Comparison of ENCODE assay signal across 15 cellular contexts in the genomic region with DNA sequence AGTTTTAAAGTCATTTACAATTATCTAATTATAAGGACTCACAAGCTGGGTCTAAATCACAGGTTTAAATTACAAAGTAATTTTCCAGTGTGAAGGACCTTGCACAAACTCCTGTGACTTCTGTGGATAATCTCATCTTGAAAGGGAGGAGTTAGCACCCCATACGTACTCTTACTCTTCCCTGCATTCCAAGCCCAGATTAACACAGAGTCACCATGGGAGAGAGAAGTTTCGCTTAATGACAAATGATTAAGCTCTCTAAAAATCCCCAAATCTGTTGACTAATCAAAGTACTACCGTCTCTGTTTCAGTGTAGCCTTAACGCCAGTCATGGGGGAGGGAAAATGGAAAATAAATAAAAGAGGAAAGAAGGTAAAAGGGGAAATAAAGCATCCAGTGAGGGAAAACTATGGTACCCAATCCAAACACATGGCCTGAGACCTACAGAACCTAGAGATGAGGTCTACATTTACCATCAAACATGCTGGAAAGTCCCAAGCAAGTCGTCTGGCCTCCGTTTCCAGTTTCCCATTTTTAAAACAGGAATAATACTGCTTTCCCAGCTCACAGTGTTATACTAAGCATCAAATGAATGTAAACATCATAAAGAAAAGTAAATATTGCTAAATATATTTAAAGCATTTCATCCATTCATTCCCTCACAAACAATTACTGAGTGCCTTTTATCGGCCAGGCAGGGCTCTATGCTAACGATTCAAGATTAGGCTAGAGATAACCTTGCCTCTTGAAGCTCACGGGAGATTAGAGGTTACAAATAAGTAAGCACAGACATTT.
"Had no signal": no experiment of that assay in that cellular context is flagged by ENCODE, and none has a peak within 500 bp of the region (broad histone marks: within the 10 kb centered on the region; RNA-seq: fewer than 3 reads in every experiment).

No MANE protein-coding gene starts in this region.

- H3K9me3 Mint-ChIP-seq: activated B cell treated with CpG ODN at 0.5 μM for 24 hours; activated CD4-positive, alpha-beta T cell treated with anti-CD3 and anti-CD28 coated beads, Interleukin-2, amount 10 ng/mL, durations not matched to agents 24 days and 14 days; activated naive CD4-positive, alpha-beta T cell treated with anti-CD3 and anti-CD28 coated beads for 36 hours had no signal

- H3K27ac ChIP-seq: cardiac muscle cell, right atrium auricular region had no signal

- H3K9me3 ChIP-seq: right atrium auricular region had no signal

- H3K4me3 ChIP-seq: cardiac muscle cell, right atrium auricular region had no signal

- H3K4me1 ChIP-seq: right atrium auricular region had no signal

- H3K36me3 ChIP-seq: cardiac muscle cell, right atrium auricular region had no signal

- H3K4me3 Mint-ChIP-seq: activated B cell treated with CpG ODN at 0.5 μM for 24 hours; activated CD4-positive, alpha-beta T cell treated with anti-CD3 and anti-CD28 coated beads, Interleukin-2, amount 10 ng/mL, durations not matched to agents 24 days and 14 days; activated naive CD4-positive, alpha-beta T cell treated with anti-CD3 and anti-CD28 coated beads for 36 hours; activated T-helper 17 cell treated with anti-CD3 and anti-CD28 coated beads, Interleukin-2, amount 50 U/mL, for 72 hours; stimulated activated naive B cell treated with anti-CD40 and anti-IgM and Interleukin-4, amounts not matched to agents 10 μg/mL and 1 μg/mL and 100 μg/mL, for 72 hours; T-cell had no signal

- DNase-seq: activated B cell treated with CpG ODN at 0.5 μM for 24 hours; activated CD4-positive, alpha-beta T cell treated with anti-CD3 and anti-CD28 coated beads, Interleukin-2, amount 10 ng/mL, durations not matched to agents 24 days and 14 days; activated CD8-positive, alpha-beta memory T cell treated with anti-CD3 and anti-CD28 coated beads for 24 hours; activated naive CD4-positive, alpha-beta T cell treated with anti-CD3 and anti-CD28 coated beads for 36 hours; hippocampal formation; kidney glomerular epithelial cell; naive B cell; small intestine; stimulated activated naive B cell treated with anti-CD40 and anti-IgM and Interleukin-4, amounts not matched to agents 10 μg/mL and 1 μg/mL and 100 μg/mL, for 72 hours; T-cell had no signal

- H3K27ac Mint-ChIP-seq: activated B cell treated with CpG ODN at 0.5 μM for 24 hours; activated CD4-positive, alpha-beta T cell treated with anti-CD3 and anti-CD28 coated beads, Interleukin-2, amount 10 ng/mL, durations not matched to agents 24 days and 14 days; activated naive CD4-positive, alpha-beta T cell treated with anti-CD3 and anti-CD28 coated beads for 36 hours; activated T-helper 17 cell treated with anti-CD3 and anti-CD28 coated beads, Interleukin-2, amount 50 U/mL, for 72 hours; naive B cell; stimulated activated naive B cell treated with anti-CD40 and anti-IgM and Interleukin-4, amounts not matched to agents 10 μg/mL and 1 μg/mL and 100 μg/mL, for 72 hours; T-cell had no signal

- ATAC-seq: activated T-helper 17 cell treated with anti-CD3 and anti-CD28 coated beads, Interleukin-2, amount 50 U/mL, for 72 hours; stimulated activated naive B cell treated with anti-CD40 and anti-IgM and Interleukin-4, amounts not matched to agents 10 μg/mL and 1 μg/mL and 100 μg/mL, for 72 hours; T-cell had no signal

- FAIRE-seq: endothelial cell of umbilical vein, small intestine, urothelium cell line had no signal

- H3K27me3 ChIP-seq: cardiac muscle cell, right atrium auricular region had no signal

- H3K36me3 Mint-ChIP-seq: naive B cell, T-cell had no signal

- H3K4me1 Mint-ChIP-seq: activated B cell treated with CpG ODN at 0.5 μM for 24 hours; activated CD4-positive, alpha-beta T cell treated with anti-CD3 and anti-CD28 coated beads, Interleukin-2, amount 10 ng/mL, durations not matched to agents 24 days and 14 days; activated T-helper 17 cell treated with anti-CD3 and anti-CD28 coated beads, Interleukin-2, amount 50 U/mL, for 72 hours; naive B cell; stimulated activated naive B cell treated with anti-CD40 and anti-IgM and Interleukin-4, amounts not matched to agents 10 μg/mL and 1 μg/mL and 100 μg/mL, for 72 hours; T-cell had no signal
